14 cellular contexts compared by ENCODE assay signal in the genomic region with DNA sequence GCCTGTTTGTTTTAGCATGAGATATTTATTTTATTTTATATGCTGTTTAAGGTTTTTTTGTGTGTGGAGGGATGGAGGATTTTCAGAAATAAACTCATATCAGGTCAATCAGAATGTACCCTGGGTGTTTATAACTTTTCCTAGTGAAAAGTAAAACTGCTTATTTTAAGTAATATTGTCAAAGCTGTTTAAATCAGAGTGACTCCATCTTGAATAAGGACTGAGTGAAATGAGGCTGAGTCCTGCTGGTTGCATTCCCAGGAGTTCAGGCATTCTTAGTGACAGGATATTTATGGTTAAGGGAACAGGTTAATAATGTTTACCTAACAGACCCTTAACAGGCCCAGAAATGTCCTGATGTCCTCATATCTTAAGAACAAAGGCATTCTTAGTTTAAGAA.
DNase-seq lines count a peak whose midpoint lies in the region; ATAC-seq and TF ChIP-seq lines count a peak whose summit lies in the region.
"Had no signal": no experiment of that assay in that cellular context is flagged by ENCODE, and none has a peak within 500 bp of the region (broad histone marks: within the 10 kb centered on the region; RNA-seq: fewer than 3 reads in every experiment).

No MANE protein-coding gene starts in this region.

- no peaks in the 10 kb centered on the region for H4K20me1 ChIP-seq in SU-DHL-6 (ENCODE audit: low read depth, low read length)

- no peaks in the 10 kb centered on the region for H3F3A ChIP-seq in SU-DHL-6 (ENCODE audit: insufficient read depth)

- H3K9me3 ChIP-seq in SU-DHL-6 (ENCODE audit: insufficient read depth, low read length): no peaks in the 10 kb centered on the region; the same call in 1 of the 2 replicates
- no peaks in the 10 kb centered on the region for H3K9me3 ChIP-seq in effector memory CD4-positive, alpha-beta T cell (ENCODE audit: control insufficient read depth, low read length)

- no peak overlapping the region for H3K4me3 ChIP-seq in SU-DHL-6 (ENCODE audit: insufficient read depth, low read length, poor library complexity, severe bottlenecking)
- no peak overlapping the region for H3K4me3 ChIP-seq in fibroblast of villous mesenchyme (ENCODE audit: low read depth, low read length)
- H3K4me3 ChIP-seq in effector memory CD4-positive, alpha-beta T cell (ENCODE audit: insufficient read depth, low read depth, low read length, poor library complexity, severe bottlenecking): no peak overlapping the region
- H3K4me3 ChIP-seq: GM23338 had no signal

- ATAC-seq in sciatic nerve: no peak
- ATAC-seq: GM23338 had no signal

- intact Hi-C loops in cardiac septum (cut with DNase I) (no loop called here), sciatic nerve (cut with DNase I) (no loop called here)

- H3K79me2 ChIP-seq in SU-DHL-6 (ENCODE audit: insufficient read depth, low read length): no peaks in the 10 kb centered on the region

- H2AFZ ChIP-seq in SU-DHL-6 (ENCODE audit: low read depth, low read length, severe bottlenecking): peak overlapping the region; percentile 68

- H3K4me1 ChIP-seq in effector memory CD4-positive, alpha-beta T cell (ENCODE audit: control insufficient read depth, insufficient read depth, low read length, poor library complexity, severe bottlenecking): no peaks in the 10 kb centered on the region

- no peaks in the 10 kb centered on the region for H3K36me3 ChIP-seq in SU-DHL-6 (ENCODE audit: low read length)
- H3K36me3 ChIP-seq in effector memory CD4-positive, alpha-beta T cell (ENCODE audit: control insufficient read depth, insufficient read depth, low read length): no peaks in the 10 kb centered on the region

- no peaks in the 10 kb centered on the region for H3K27me3 ChIP-seq in SU-DHL-6 (ENCODE audit: low read length)
- H3K27me3 ChIP-seq in effector memory CD4-positive, alpha-beta T cell (replicated peaks; ENCODE audit: control insufficient read depth, insufficient read depth, low read length, poor library complexity, severe bottlenecking): no peaks in the 10 kb centered on the region

- no peak overlapping the region for H3K4me2 ChIP-seq in SU-DHL-6 (ENCODE audit: low read depth, low read length, poor library complexity, severe bottlenecking)
- H3K4me2 ChIP-seq: GM23338 had no signal

- DNase-seq in fibroblast of villous mesenchyme (ENCODE audit: low read depth) (peak; percentile 8), renal cortical epithelial cell (ENCODE audit: low read depth) (peak; percentile 18), cardiac septum (ENCODE audit: low spot score) (no peak), sciatic nerve (ENCODE audit: low spot score) (no peak)
- DNase-seq in effector memory CD4-positive, alpha-beta T cell: no peak
- DNase-seq: C1 segment of cervical spinal cord; Calu3; CD4-positive, alpha-beta T cell; DMS 273 treated with DMSO at 0.1 percent for 48 hours; H9; IMR-90 had no signal

- H3K9ac ChIP-seq in SU-DHL-6 (ENCODE audit: low read length): no peak overlapping the region

- TF ChIP-seq CTCF in 22Rv1 (IDR thresholded peaks at IDR 0.05): no peak
- TF ChIP-seq CTCF in SU-DHL-6 (IDR thresholded peaks at IDR 0.05; ENCODE audit: insufficient read depth, low read length, poor library complexity, severe bottlenecking): no peak
- no peak for TF ChIP-seq CTCF in fibroblast of villous mesenchyme (IDR thresholded peaks at IDR 0.05; ENCODE audit: insufficient read depth, low read depth, low read length)

- H3K27ac ChIP-seq in 22Rv1 (peak overlapping the region; percentile 70), SU-DHL-6 (ENCODE audit: low read depth, low read length) (no peak overlapping the region)
- H3K27ac ChIP-seq in effector memory CD4-positive, alpha-beta T cell (ENCODE audit: insufficient read depth, low read length, poor library complexity, severe bottlenecking): no peak overlapping the region

- no peaks in the 10 kb centered on the region for H3K9me2 ChIP-seq in SU-DHL-6 (replicated peaks; ENCODE audit: insufficient read depth, low read length)

Comparison
In these comparisons a context has a peak if more than half of its experiments do, and no peak if none do; other contexts are left out.
1. DNase-seq: peak in fibroblast of villous mesenchyme (single experiment) and renal cortical epithelial cell (single experiment); none in cardiac septum (single experiment), effector memory CD4-positive, alpha-beta T cell (0 of 3) and sciatic nerve (single experiment).